ENCODE assay signal across 29 cellular contexts in the genomic region with DNA sequence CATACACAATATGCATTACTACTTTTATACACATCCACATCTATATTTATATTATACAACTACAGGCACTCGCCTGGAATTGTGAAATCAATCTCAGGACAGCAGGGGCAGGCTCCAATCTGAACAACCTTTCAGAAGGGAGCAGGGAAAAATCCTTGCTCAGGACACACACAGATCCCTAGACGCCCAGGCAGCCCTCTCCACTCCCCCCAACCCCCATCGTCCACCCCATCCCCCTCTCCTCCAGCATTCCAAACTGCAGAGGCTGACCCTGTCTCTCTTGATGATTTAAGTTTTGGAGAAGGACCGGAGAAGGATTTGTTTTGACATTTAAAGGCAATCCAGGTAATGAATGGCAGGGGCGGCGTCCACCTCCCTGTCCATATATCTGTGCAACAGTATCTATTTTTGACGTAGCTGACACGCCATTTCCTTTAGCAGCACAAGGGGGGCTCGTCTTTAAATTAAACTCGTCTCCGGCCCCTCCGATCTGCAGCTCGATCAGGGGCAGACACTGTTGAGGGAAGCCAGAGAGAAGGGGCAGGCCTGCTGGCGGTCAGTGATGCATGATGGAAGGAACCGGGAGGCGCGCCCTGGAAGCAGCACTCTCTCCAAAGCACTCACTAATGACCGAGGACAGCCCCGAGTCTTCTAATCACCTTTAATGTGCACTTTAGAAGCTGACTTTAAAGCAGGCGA.
DNase-seq lines count a peak whose midpoint lies in the region; ATAC-seq and TF ChIP-seq lines count a peak whose summit lies in the region.
"Had no signal": no experiment of that assay in that cellular context is flagged by ENCODE, and none has a peak within 500 bp of the region (broad histone marks: within the 10 kb centered on the region; RNA-seq: fewer than 3 reads in every experiment).

No MANE protein-coding gene starts in this region.

- no peak overlapping the region for H3K27ac ChIP-seq in right lobe of liver
- no peak overlapping the region for H3K27ac ChIP-seq in left ventricle myocardium inferior (replicated peaks)
- H3K27ac ChIP-seq: adrenal gland, body of pancreas, C4-2B, left lung, transverse colon had no signal

- TF ChIP-seq POLR2A in right lobe of liver (IDR thresholded peaks at IDR 0.05) = no peak

- peaks cover 14% of the 10 kb centered on the region for H3K4me1 Mint-ChIP-seq in WTC11
- H3K4me1 Mint-ChIP-seq: activated B cell treated with CpG ODN at 0.5 μM for 24 hours; activated CD8-positive, alpha-beta memory T cell treated with anti-CD3 and anti-CD28 coated beads, Interleukin-2, amount 10 ng/mL, durations not matched to agents 7 days and 5 days; immature natural killer cell; naive thymus-derived CD8-positive, alpha-beta T cell had no signal

- CTCF ChIA-PET in WTC11 (lab: Charles Lee) = interaction anchor here (1.0 to 1.3 kb wide), 4 partner anchors 12 to 520 kb away, joined by 3 to 7 read pairs (median 4); no protein-coding TSS in a partner anchor

- H3K27me3 ChIP-seq in H7 (ENCODE audit: control insufficient read depth, insufficient read depth, low read length) (peaks cover 33% of the 10 kb centered on the region), right lobe of liver (peaks cover 0 to 10% of the 10 kb centered on the region in 2 donors), left ventricle myocardium inferior (ENCODE audit: low read depth) (peaks cover 95% of the 10 kb centered on the region)
- H3K27me3 ChIP-seq: body of pancreas had no signal

- ATAC-seq in WTC11 (peak; percentile 78), right lobe of liver (no peak)
- ATAC-seq: activated CD8-positive, alpha-beta memory T cell treated with anti-CD3 and anti-CD28 coated beads, Interleukin-2, amount 10 ng/mL, durations not matched to agents 7 days and 5 days; activated T-cell treated with anti-CD3 and anti-CD28 coated beads, Interleukin-2, amount 50 U/mL, for 72 hours; body of pancreas; left lung; naive thymus-derived CD8-positive, alpha-beta T cell had no signal

- no peak for TF ChIP-seq CTCF in WTC11 (IDR thresholded peaks at IDR 0.05)
- no peak for TF ChIP-seq CTCF in right lobe of liver (IDR thresholded peaks at IDR 0.05)
- TF ChIP-seq CTCF in left ventricle myocardium inferior (IDR thresholded peaks at IDR 0.05; ENCODE audit: borderline replicate concordance) = no peak

- peak overlapping the region; percentile 67 for H3K4me3 Mint-ChIP-seq in WTC11
- H3K4me3 Mint-ChIP-seq: activated B cell treated with CpG ODN at 0.5 μM for 24 hours; activated CD8-positive, alpha-beta memory T cell treated with anti-CD3 and anti-CD28 coated beads, Interleukin-2, amount 10 ng/mL, durations not matched to agents 7 days and 5 days; activated T-cell treated with anti-CD3 and anti-CD28 coated beads, Interleukin-2, amount 50 U/mL, for 72 hours; immature natural killer cell; naive thymus-derived CD8-positive, alpha-beta T cell had no signal

- no peaks in the 10 kb centered on the region for H3K4me1 ChIP-seq in right lobe of liver
- no peaks in the 10 kb centered on the region for H3K4me1 ChIP-seq in left ventricle myocardium inferior
- H3K4me1 ChIP-seq: adrenal gland, body of pancreas, Caco-2, left lung, transverse colon had no signal

- H3K4me3 ChIP-seq in H7 (ENCODE audit: insufficient read depth, low read depth, low read length) = peak overlapping the region; percentile 22; the same call in 1 of the 2 replicates
- peak overlapping the region; percentile 29 for H3K4me3 ChIP-seq in iPS-18c (ENCODE audit: insufficient read depth, low read depth, low read length)
- no peak overlapping the region for H3K4me3 ChIP-seq in right lobe of liver
- no peak overlapping the region for H3K4me3 ChIP-seq in left ventricle myocardium inferior
- H3K4me3 ChIP-seq: adrenal gland, body of pancreas, left lung, transverse colon had no signal

- no peak overlapping the region for H3K27ac Mint-ChIP-seq in WTC11
- H3K27ac Mint-ChIP-seq: activated B cell treated with CpG ODN at 0.5 μM for 24 hours; activated CD8-positive, alpha-beta memory T cell treated with anti-CD3 and anti-CD28 coated beads, Interleukin-2, amount 10 ng/mL, durations not matched to agents 7 days and 5 days; activated T-cell treated with anti-CD3 and anti-CD28 coated beads, Interleukin-2, amount 50 U/mL, for 72 hours; immature natural killer cell; naive thymus-derived CD8-positive, alpha-beta T cell had no signal

- no peaks in the 10 kb centered on the region for H3K9me3 Mint-ChIP-seq in WTC11
- H3K9me3 Mint-ChIP-seq: activated B cell treated with CpG ODN at 0.5 μM for 24 hours; activated T-cell treated with anti-CD3 and anti-CD28 coated beads, Interleukin-2, amount 50 U/mL, for 72 hours; immature natural killer cell had no signal

- DNase-seq in H7 (peak; percentile 29), WTC11 (ENCODE audit: low spot score) (no peak), retina (peak; percentile 74), right lobe of liver (no peak), activated gamma-delta T cell treated with Interleukin-2 at 50 U/mL for 16 hours (no peak), left ventricle myocardium inferior (no peak)
- DNase-seq: activated B cell treated with CpG ODN at 0.5 μM for 24 hours; activated CD8-positive, alpha-beta memory T cell treated with anti-CD3 and anti-CD28 coated beads, Interleukin-2, amount 10 ng/mL, durations not matched to agents 7 days and 5 days; activated naive CD4-positive, alpha-beta T cell treated with Interleukin-2 at 50 U/mL for 16 hours; activated T-cell treated with anti-CD3 and anti-CD28 coated beads, Interleukin-2, amount 50 U/mL, for 72 hours; adrenal gland; body of pancreas; Caco-2; cerebellar nuclear complex; DND-41; immature natural killer cell; Karpas-422; left lung; naive thymus-derived CD8-positive, alpha-beta T cell; NCI-H1436 treated with DMSO at 0.1 percent for 48 hours; NCI-H2107; NCI-H446 treated with DMSO at 0.1 percent for 48 hours; NK-92 treated with Interleukin-12 subunit alpha and Interleukin-12 subunit beta, amount 100 ng/mL, for 24 hours; SHP77 treated with DMSO at 0.1 percent for 48 hours; stimulated activated CD4-positive, alpha-beta T cell treated with anti-CD3 and anti-CD28 coated beads, Interleukin-2, amount 100 ng/mL, for 24 hours; SW 1271; transverse colon had no signal

- H3K36me3 ChIP-seq in H7 (replicated peaks; ENCODE audit: control insufficient read depth, insufficient read depth, low read length) (no peaks in the 10 kb centered on the region), right lobe of liver (no peaks in the 10 kb centered on the region), left ventricle myocardium inferior (no peaks in the 10 kb centered on the region)
- H3K36me3 ChIP-seq: adrenal gland, left lung, transverse colon had no signal

- 3% methylated on average over 18 of the region's 20 CpGs for WGBS in right lobe of liver (ENCODE audit: insufficient coverage, low coverage, low lambda C conversion rate, missing lambda C conversion rate)

- H3K36me3 Mint-ChIP-seq in WTC11 = no peaks in the 10 kb centered on the region
- H3K36me3 Mint-ChIP-seq: activated CD8-positive, alpha-beta memory T cell treated with anti-CD3 and anti-CD28 coated beads, Interleukin-2, amount 10 ng/mL, durations not matched to agents 7 days and 5 days; immature natural killer cell; naive thymus-derived CD8-positive, alpha-beta T cell had no signal

- intact Hi-C loops in right lobe of liver (cut with DNase I) (loop anchor here in 1 of 2 donors (10.0 kb wide), 1 partner anchor 516 kb away; no protein-coding TSS in a partner anchor), left ventricle myocardium inferior (cut with micrococcal nuclease) (no loop called here)

- peaks cover 74% of the 10 kb centered on the region for H3K27me3 Mint-ChIP-seq in WTC11 (ENCODE audit: low read depth)

- POLR2A ChIA-PET in WTC11 (lab: Charles Lee) = no interaction called here

- no peaks in the 10 kb centered on the region for H3K9me3 ChIP-seq in iPS-18c (ENCODE audit: control insufficient read depth, insufficient read depth, low read length)
- no peaks in the 10 kb centered on the region for H3K9me3 ChIP-seq in right lobe of liver
- no peaks in the 10 kb centered on the region for H3K9me3 ChIP-seq in left ventricle myocardium inferior (replicated peaks)
- H3K9me3 ChIP-seq: adrenal gland, body of pancreas, Caco-2, left lung, transverse colon had no signal

TF ChIP-seq in WTC11, 78 proteins besides CTCF, POLR2A, EP300 and RAD21 (continues in another document):
- no peak for TF ChIP-seq ZNF423 (CRISPR knock-in tag; IDR thresholded peaks at IDR 0.05)
- TF ChIP-seq, protein P1, sequence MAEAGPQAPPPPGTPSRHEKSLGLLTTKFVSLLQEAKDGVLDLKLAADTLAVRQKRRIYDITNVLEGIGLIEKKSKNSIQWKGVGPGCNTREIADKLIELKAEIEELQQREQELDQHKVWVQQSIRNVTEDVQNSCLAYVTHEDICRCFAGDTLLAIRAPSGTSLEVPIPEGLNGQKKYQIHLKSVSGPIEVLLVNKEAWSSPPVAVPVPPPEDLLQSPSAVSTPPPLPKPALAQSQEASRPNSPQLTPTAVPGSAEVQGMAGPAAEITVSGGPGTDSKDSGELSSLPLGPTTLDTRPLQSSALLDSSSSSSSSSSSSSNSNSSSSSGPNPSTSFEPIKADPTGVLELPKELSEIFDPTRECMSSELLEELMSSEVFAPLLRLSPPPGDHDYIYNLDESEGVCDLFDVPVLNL (CRISPR knock-in tag; IDR thresholded peaks at IDR 0.05; ENCODE audit: borderline replicate concordance, low read depth) = no peak
- TF ChIP-seq, protein P2, sequence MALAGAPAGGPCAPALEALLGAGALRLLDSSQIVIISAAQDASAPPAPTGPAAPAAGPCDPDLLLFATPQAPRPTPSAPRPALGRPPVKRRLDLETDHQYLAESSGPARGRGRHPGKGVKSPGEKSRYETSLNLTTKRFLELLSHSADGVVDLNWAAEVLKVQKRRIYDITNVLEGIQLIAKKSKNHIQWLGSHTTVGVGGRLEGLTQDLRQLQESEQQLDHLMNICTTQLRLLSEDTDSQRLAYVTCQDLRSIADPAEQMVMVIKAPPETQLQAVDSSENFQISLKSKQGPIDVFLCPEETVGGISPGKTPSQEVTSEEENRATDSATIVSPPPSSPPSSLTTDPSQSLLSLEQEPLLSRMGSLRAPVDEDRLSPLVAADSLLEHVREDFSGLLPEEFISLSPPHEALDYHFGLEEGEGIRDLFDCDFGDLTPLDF (CRISPR knock-in tag; IDR thresholded peaks at IDR 0.05) = no peak
- TF ChIP-seq, protein P3, sequence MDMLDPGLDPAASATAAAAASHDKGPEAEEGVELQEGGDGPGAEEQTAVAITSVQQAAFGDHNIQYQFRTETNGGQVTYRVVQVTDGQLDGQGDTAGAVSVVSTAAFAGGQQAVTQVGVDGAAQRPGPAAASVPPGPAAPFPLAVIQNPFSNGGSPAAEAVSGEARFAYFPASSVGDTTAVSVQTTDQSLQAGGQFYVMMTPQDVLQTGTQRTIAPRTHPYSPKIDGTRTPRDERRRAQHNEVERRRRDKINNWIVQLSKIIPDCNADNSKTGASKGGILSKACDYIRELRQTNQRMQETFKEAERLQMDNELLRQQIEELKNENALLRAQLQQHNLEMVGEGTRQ (CRISPR knock-in tag; IDR thresholded peaks at IDR 0.05) = no peak
- TF ChIP-seq GRHL2 (CRISPR knock-in tag; IDR thresholded peaks at IDR 0.05; ENCODE audit: insufficient replicate concordance, severe bottlenecking) = no peak

Comparison
In these comparisons a context has a peak if more than half of its experiments do, and no peak if none do; other contexts are left out.
1. DNase-seq: peak in H7 (single experiment) and retina (single experiment); none in WTC11 (single experiment), right lobe of liver (0 of 3), activated gamma-delta T cell treated with Interleukin-2 at 50 U/mL for 16 hours (single experiment) and left ventricle myocardium inferior (single experiment).
2. H3K4me3 ChIP-seq: peak in H7 (single experiment) and iPS-18c (single experiment); none in right lobe of liver (0 of 3) and left ventricle myocardium inferior (single experiment).